Comparison of ENCODE assay signal across 37 cellular contexts in the genomic region with DNA sequence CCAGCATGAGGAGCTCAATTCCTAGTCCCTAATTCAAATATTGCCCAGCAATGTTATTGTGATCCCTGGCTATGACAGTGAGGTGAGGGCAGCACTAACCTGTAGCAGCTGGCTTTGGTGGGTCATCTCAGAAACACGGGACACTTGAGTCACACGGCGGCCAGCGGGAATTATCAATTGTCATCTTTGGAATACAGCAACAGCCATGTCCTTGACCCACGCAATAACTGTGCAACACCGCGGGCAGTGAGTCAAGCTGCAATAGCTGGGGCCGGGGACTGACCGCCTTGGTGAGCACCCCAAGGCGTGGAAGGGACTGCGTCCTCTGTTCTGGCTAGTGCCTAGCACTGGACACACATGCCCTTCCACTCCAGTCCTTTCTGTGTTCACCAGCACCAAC.
"Had no signal": no experiment of that assay in that cellular context is flagged by ENCODE, and none has a peak within 500 bp of the region (broad histone marks: within the 10 kb centered on the region; RNA-seq: fewer than 3 reads in every experiment).

No MANE protein-coding gene starts in this region.

- FAIRE-seq: bronchial epithelial cell, TTC549 had no signal

- H3K9me3 ChIP-seq: ascending aorta had no signal

- H3K4me1 Mint-ChIP-seq: activated B cell treated with CpG ODN at 0.5 μM for 24 hours; activated CD4-positive, alpha-beta T cell treated with anti-CD3 and anti-CD28 coated beads, Interleukin-2, amount 10 ng/mL, durations not matched to agents 24 days and 14 days; activated naive CD8-positive, alpha-beta T cell treated with anti-CD3 and anti-CD28 coated beads for 36 hours; activated T-helper 17 cell treated with anti-CD3 and anti-CD28 coated beads, Interleukin-2, amount 50 U/mL, for 72 hours; central memory CD8-positive, alpha-beta T cell had no signal

- H3K27me3 ChIP-seq: ascending aorta, cardiac muscle cell had no signal

- H3K27ac ChIP-seq: ascending aorta, cardiac muscle cell, VCaP had no signal

- H3K9me3 Mint-ChIP-seq: activated B cell treated with CpG ODN at 0.5 μM for 24 hours; activated CD4-positive, alpha-beta memory T cell treated with anti-CD3 and anti-CD28 coated beads for 36 hours; activated CD4-positive, alpha-beta T cell treated with anti-CD3 and anti-CD28 coated beads, Interleukin-2, amount 10 ng/mL, durations not matched to agents 24 days and 14 days; activated CD8-positive, alpha-beta T cell treated with anti-CD3 and anti-CD28 coated beads for 36 hours; activated naive CD4-positive, alpha-beta T cell treated with anti-CD3 and anti-CD28 coated beads for 36 hours; activated naive CD4-positive, alpha-beta T cell treated with anti-CD3 and anti-CD28 coated beads, Interleukin-2, amount 50 U/mL, for 72 hours; activated naive CD8-positive, alpha-beta T cell treated with anti-CD3 and anti-CD28 coated beads for 36 hours; activated T-cell treated with anti-CD3 and anti-CD28 coated beads, Interleukin-2, amount 50 U/mL, for 4 hours; activated T-cell treated with anti-CD3 and anti-CD28 coated beads, Interleukin-2, amount 50 U/mL, for 72 hours; activated T-helper 1 cell treated with anti-CD3 and anti-CD28 coated beads, Interleukin-12 subunit alpha, Interleukin-12 subunit beta, Interleukin-2, Interleukin-4 antibody, amounts not matched to agents 30 ng/mL and 10 ng/mL and 1 ng/mL, durations not matched to agents 14 hours and 24 hours and 36 hours; activated T-helper 17 cell treated with anti-CD3 and anti-CD28 coated beads, Interleukin-2, amount 50 U/mL, for 72 hours; central memory CD8-positive, alpha-beta T cell; T-helper 1 cell treated with Interleukin-12 subunit alpha and Interleukin-12 subunit beta and Interleukin-4 antibody, amounts not matched to agents 30 μg/mL and 1 μg/mL, for 36 hours; T-helper 2 cell treated with Interferon-gamma antibody and Interleukin-4, amounts not matched to agents 5 μg/mL and 100 μg/mL, for 36 hours had no signal

- H3K36me3 ChIP-seq: ascending aorta, cardiac muscle cell had no signal

- H3K4me3 Mint-ChIP-seq: activated B cell treated with CpG ODN at 0.5 μM for 24 hours; activated CD4-positive, alpha-beta memory T cell treated with anti-CD3 and anti-CD28 coated beads for 36 hours; activated CD4-positive, alpha-beta T cell treated with anti-CD3 and anti-CD28 coated beads, Interleukin-2, amount 10 ng/mL, durations not matched to agents 24 days and 14 days; activated CD8-positive, alpha-beta T cell treated with anti-CD3 and anti-CD28 coated beads for 36 hours; activated naive CD4-positive, alpha-beta T cell treated with anti-CD3 and anti-CD28 coated beads for 36 hours; activated naive CD8-positive, alpha-beta T cell treated with anti-CD3 and anti-CD28 coated beads for 36 hours; activated T-cell treated with anti-CD3 and anti-CD28 coated beads, Interleukin-2, amount 50 U/mL, for 4 hours; activated T-cell treated with anti-CD3 and anti-CD28 coated beads, Interleukin-2, amount 50 U/mL, for 72 hours; activated T-helper 1 cell treated with anti-CD3 and anti-CD28 coated beads, Interleukin-12 subunit alpha, Interleukin-12 subunit beta, Interleukin-2, Interleukin-4 antibody, amounts not matched to agents 30 ng/mL and 10 ng/mL and 1 ng/mL, durations not matched to agents 14 hours and 24 hours and 36 hours; activated T-helper 17 cell treated with anti-CD3 and anti-CD28 coated beads, Interleukin-2, amount 50 U/mL, for 72 hours; brain; central memory CD8-positive, alpha-beta T cell; T-helper 1 cell treated with Interleukin-12 subunit alpha and Interleukin-12 subunit beta and Interleukin-4 antibody, amounts not matched to agents 30 μg/mL and 1 μg/mL, for 36 hours; T-helper 2 cell treated with Interferon-gamma antibody and Interleukin-4, amounts not matched to agents 5 μg/mL and 100 μg/mL, for 36 hours had no signal

- H3K4me1 ChIP-seq: ascending aorta had no signal

- H3K27ac Mint-ChIP-seq: activated B cell treated with CpG ODN at 0.5 μM for 24 hours; activated CD4-positive, alpha-beta memory T cell treated with anti-CD3 and anti-CD28 coated beads for 36 hours; activated CD4-positive, alpha-beta T cell treated with anti-CD3 and anti-CD28 coated beads, Interleukin-2, amount 10 ng/mL, durations not matched to agents 24 days and 14 days; activated CD8-positive, alpha-beta T cell treated with anti-CD3 and anti-CD28 coated beads for 36 hours; activated naive CD4-positive, alpha-beta T cell treated with anti-CD3 and anti-CD28 coated beads for 36 hours; activated naive CD4-positive, alpha-beta T cell treated with anti-CD3 and anti-CD28 coated beads, Interleukin-2, amount 50 U/mL, for 72 hours; activated naive CD8-positive, alpha-beta T cell treated with anti-CD3 and anti-CD28 coated beads for 36 hours; activated T-cell treated with anti-CD3 and anti-CD28 coated beads, Interleukin-2, amount 50 U/mL, for 72 hours; activated T-helper 1 cell treated with anti-CD3 and anti-CD28 coated beads, Interleukin-12 subunit alpha, Interleukin-12 subunit beta, Interleukin-2, Interleukin-4 antibody, amounts not matched to agents 30 ng/mL and 10 ng/mL and 1 ng/mL, durations not matched to agents 14 hours and 24 hours and 36 hours; activated T-helper 17 cell treated with anti-CD3 and anti-CD28 coated beads, Interleukin-2, amount 50 U/mL, for 72 hours; brain; T-helper 1 cell treated with Interleukin-12 subunit alpha and Interleukin-12 subunit beta and Interleukin-4 antibody, amounts not matched to agents 30 μg/mL and 1 μg/mL, for 36 hours; T-helper 2 cell treated with Interferon-gamma antibody and Interleukin-4, amounts not matched to agents 5 μg/mL and 100 μg/mL, for 36 hours had no signal

- DNase-seq: activated B cell treated with CpG ODN at 0.5 μM for 24 hours; activated CD4-positive, alpha-beta memory T cell treated with anti-CD3 and anti-CD28 coated beads for 36 hours; activated CD4-positive, alpha-beta T cell treated with anti-CD3 and anti-CD28 coated beads for 4 hours; activated CD4-positive, alpha-beta T cell treated with anti-CD3 and anti-CD28 coated beads, Interleukin-2, amount 10 ng/mL, durations not matched to agents 24 days and 14 days; activated CD4-positive, alpha-beta T cell treated with anti-CD3 and anti-CD28 coated beads, Interleukin-2, amount 50 U/mL, for 1 hour; activated CD4-positive, alpha-beta T cell treated with anti-CD3 and anti-CD28 coated beads, Interleukin-2, amount 50 U/mL, for 4 hours; activated CD4-positive, CD25-positive, alpha-beta regulatory T cell treated with anti-CD3 and anti-CD28 coated beads, Interleukin-2, amount 50 U/mL, for 72 hours; activated CD8-positive, alpha-beta T cell treated with anti-CD3 and anti-CD28 coated beads for 36 hours; activated gamma-delta T cell treated with Interleukin-2 at 50 U/mL for 16 hours; activated naive CD4-positive, alpha-beta T cell; activated naive CD4-positive, alpha-beta T cell treated with anti-CD3 and anti-CD28 coated beads for 36 hours; activated naive CD4-positive, alpha-beta T cell treated with anti-CD3 and anti-CD28 coated beads, Interleukin-2, amount 50 U/mL, for 16 hours; activated naive CD8-positive, alpha-beta T cell treated with anti-CD3 and anti-CD28 coated beads for 36 hours; activated T-cell treated with anti-CD3 and anti-CD28 coated beads for 4 hours; activated T-cell treated with anti-CD3 and anti-CD28 coated beads, Interleukin-2, amount 50 U/mL, for 1 hour; activated T-cell treated with anti-CD3 and anti-CD28 coated beads, Interleukin-2, amount 50 U/mL, for 4 hours; activated T-cell treated with anti-CD3 and anti-CD28 coated beads, Interleukin-2, amount 50 U/mL, for 72 hours; amygdala; anterior cingulate cortex; caudate nucleus; cerebellar nuclear complex; SW 1271; T-helper 1 cell; T-helper 2 cell; T-helper 9 cell had no signal

- H3K4me3 ChIP-seq: ascending aorta, cardiac muscle cell had no signal

- H3K36me3 Mint-ChIP-seq: activated CD4-positive, alpha-beta memory T cell treated with anti-CD3 and anti-CD28 coated beads for 36 hours; activated naive CD4-positive, alpha-beta T cell treated with anti-CD3 and anti-CD28 coated beads, Interleukin-2, amount 50 U/mL, for 72 hours; activated naive CD8-positive, alpha-beta T cell treated with anti-CD3 and anti-CD28 coated beads for 36 hours; brain had no signal

- ATAC-seq: activated CD8-positive, alpha-beta T cell treated with anti-CD3 and anti-CD28 coated beads for 36 hours; activated naive CD4-positive, alpha-beta T cell treated with anti-CD3 and anti-CD28 coated beads, Interleukin-2, amount 50 U/mL, for 72 hours; activated T-cell treated with anti-CD3 and anti-CD28 coated beads, Interleukin-2, amount 50 U/mL, for 4 hours; activated T-cell treated with anti-CD3 and anti-CD28 coated beads, Interleukin-2, amount 50 U/mL, for 72 hours; activated T-helper 17 cell treated with anti-CD3 and anti-CD28 coated beads, Interleukin-2, amount 50 U/mL, for 72 hours had no signal

- H3K27me3 Mint-ChIP-seq: activated CD8-positive, alpha-beta T cell treated with anti-CD3 and anti-CD28 coated beads for 36 hours had no signal
